Comparison of ENCODE assay signal across 7 cellular contexts in genomic region chrX:101759000-101759399, GRCh38.
DNase-seq lines count a peak whose midpoint lies in the region; ATAC-seq and TF ChIP-seq lines count a peak whose summit lies in the region.

No MANE protein-coding gene starts in this region.

- ATAC-seq in GM21717 (IDR thresholded peaks at IDR 0.05; ENCODE audit: unreplicated experiment), result peak; percentile 73

- no peaks in the 10 kb centered on the region for H3K36me3 ChIP-seq in MM.1S (replicated peaks; ENCODE audit: insufficient read depth, low read length)

- H3K9ac ChIP-seq in MM.1S (ENCODE audit: low read length), result no peak overlapping the region

- H3K9me3 ChIP-seq in MM.1S (replicated peaks; ENCODE audit: insufficient read depth, low read length), result no peaks in the 10 kb centered on the region

- no peak overlapping the region for H2AFZ ChIP-seq in MM.1S (ENCODE audit: low read length)

- H3K27ac ChIP-seq in MM.1S (ENCODE audit: low read length), result no peak overlapping the region

- H3K4me2 ChIP-seq in MM.1S (ENCODE audit: low read depth, low read length), result no peak overlapping the region

- no peaks in the 10 kb centered on the region for H3K4me1 ChIP-seq in MM.1S (ENCODE audit: low read length)

- H3K4me3 ChIP-seq in GM12864 (ENCODE audit: low read depth, low read length) (no peak overlapping the region), MM.1S (ENCODE audit: low read length) (no peak overlapping the region)

- no peaks in the 10 kb centered on the region for H3K27me3 ChIP-seq in MM.1S (replicated peaks; ENCODE audit: insufficient read depth, low read length)

- no peaks in the 10 kb centered on the region for H3K79me2 ChIP-seq in MM.1S (ENCODE audit: low read length)

- no peaks in the 10 kb centered on the region for H3F3A ChIP-seq in MM.1S (ENCODE audit: insufficient read depth, low read length)

- TF ChIP-seq CTCF in GM12864 (IDR thresholded peaks at IDR 0.05; ENCODE audit: low read depth, low read length, missing control alignments) (peak; percentile 31), MM.1S (IDR thresholded peaks at IDR 0.05; ENCODE audit: low read length) (peak; percentile 47)

- H3K9me2 ChIP-seq in MM.1S (replicated peaks; ENCODE audit: insufficient read depth, low read length), result no peaks in the 10 kb centered on the region

- peak; percentile 2 for DNase-seq in GM12864 (ENCODE audit: low read depth)
- DNase-seq in MM.1S, result peak; percentile 43
- DNase-seq in activated T-cell treated with anti-CD3 and anti-CD28 coated beads for 4 hours, result peak; percentile 14
- peak; percentile 7 for DNase-seq in glomerular endothelial cell (ENCODE audit: extremely low read depth, low read depth, low spot score)
- DNase-seq in renal cortical epithelial cell (ENCODE audit: low read depth), result peak; percentile 39
- DNase-seq in OCI-M2 (lab: John Stamatoyannopoulos, UW; ENCODE audit: unreplicated experiment), result no peak

- H4K20me1 ChIP-seq in MM.1S (ENCODE audit: insufficient read depth, low read length), result no peaks in the 10 kb centered on the region
